ENCODE assay signal across 15 cellular contexts in the genomic region with DNA sequence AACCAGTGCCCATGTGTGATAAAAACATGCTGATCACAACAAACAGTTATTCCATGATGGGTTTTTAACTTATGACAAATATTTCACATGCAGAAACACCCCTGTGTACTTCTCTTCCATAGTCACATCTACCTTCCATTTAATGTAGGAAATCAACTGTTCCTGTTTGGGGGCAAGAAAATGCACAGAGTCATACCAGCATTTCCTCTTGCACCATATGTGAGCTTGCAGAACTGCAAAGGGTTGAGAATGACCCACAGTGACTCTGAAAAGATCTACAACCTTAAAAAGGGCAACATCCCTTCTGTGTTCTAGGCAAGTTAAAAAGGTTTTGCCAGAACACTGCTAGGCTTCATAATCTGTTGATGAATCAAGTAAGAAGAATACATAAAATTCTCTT. TPM values are rescaled to one million over a fixed set of nuclear protein-coding genes. Genes with fewer than 3 reads are reported as not detected.
"Had no signal": no experiment of that assay in that cellular context is flagged by ENCODE, and none has a peak within 500 bp of the region (broad histone marks: within the 10 kb centered on the region; RNA-seq: fewer than 3 reads in every experiment).

No MANE protein-coding gene starts in this region.

- ATAC-seq: activated CD4-positive, alpha-beta T cell treated with anti-CD3 and anti-CD28 coated beads for 36 hours; activated CD8-positive, alpha-beta T cell treated with anti-CD3 and anti-CD28 coated beads, Interleukin-2, amount 10 ng/mL, durations not matched to agents 7 days and 5 days; left colon; naive thymus-derived CD8-positive, alpha-beta T cell; right cardiac atrium had no signal

- H3K27ac ChIP-seq: WERI-Rb-1 had no signal

- H3K9me3 Mint-ChIP-seq: activated naive CD4-positive, alpha-beta T cell treated with anti-CD3 and anti-CD28 coated beads for 36 hours; naive thymus-derived CD8-positive, alpha-beta T cell had no signal

- H3K36me3 Mint-ChIP-seq: naive thymus-derived CD8-positive, alpha-beta T cell had no signal

- H3K27ac Mint-ChIP-seq: activated CD4-positive, alpha-beta T cell treated with anti-CD3 and anti-CD28 coated beads for 36 hours; activated CD8-positive, alpha-beta T cell treated with anti-CD3 and anti-CD28 coated beads, Interleukin-2, amount 10 ng/mL, durations not matched to agents 7 days and 5 days; activated naive CD4-positive, alpha-beta T cell treated with anti-CD3 and anti-CD28 coated beads for 36 hours; naive thymus-derived CD8-positive, alpha-beta T cell had no signal

- H3K4me3 Mint-ChIP-seq: activated CD4-positive, alpha-beta T cell treated with anti-CD3 and anti-CD28 coated beads for 36 hours; activated CD8-positive, alpha-beta T cell treated with anti-CD3 and anti-CD28 coated beads, Interleukin-2, amount 10 ng/mL, durations not matched to agents 7 days and 5 days; activated naive CD4-positive, alpha-beta T cell treated with anti-CD3 and anti-CD28 coated beads for 36 hours; naive thymus-derived CD8-positive, alpha-beta T cell had no signal

- H3K36me3 ChIP-seq: WERI-Rb-1 had no signal

- DNase-seq: activated CD4-positive, alpha-beta T cell treated with anti-CD3 and anti-CD28 coated beads for 36 hours; activated CD8-positive, alpha-beta memory T cell treated with anti-CD3 and anti-CD28 coated beads, Interleukin-2, amount 50 U/mL, for 48 hours; activated CD8-positive, alpha-beta T cell treated with anti-CD3 and anti-CD28 coated beads, Interleukin-2, amount 10 ng/mL, durations not matched to agents 7 days and 5 days; activated naive CD4-positive, alpha-beta T cell treated with anti-CD3 and anti-CD28 coated beads for 36 hours; foreskin melanocyte; head of caudate nucleus; left colon; mammary epithelial cell; naive thymus-derived CD8-positive, alpha-beta T cell; right cardiac atrium; stimulated activated CD4-positive, alpha-beta T cell treated with anti-CD3 and anti-CD28 coated beads, Interleukin-2, amount 100 ng/mL, for 24 hours; stimulated activated naive CD4-positive, alpha-beta T cell treated with Interleukin-2 at 50 U/mL for 16 hours; WERI-Rb-1 had no signal

RNA-seq across cellular contexts. Expression of a gene that starts 9.9 kb away (rescaled TPM):
- total RNA-seq: activated CD4-positive, alpha-beta T cell treated with anti-CD3 and anti-CD28 coated beads for 36 hours; activated CD8-positive, alpha-beta T cell treated with anti-CD3 and anti-CD28 coated beads, Interleukin-2, amount 10 ng/mL, durations not matched to agents 7 days and 5 days; activated naive CD4-positive, alpha-beta T cell treated with anti-CD3 and anti-CD28 coated beads for 36 hours; astrocyte; left colon; mononuclear cell; naive thymus-derived CD8-positive, alpha-beta T cell had no signal
- polyA plus RNA-seq: mammary epithelial cell; naive thymus-derived CD8-positive, alpha-beta T cell had no signal
